Comparison of ENCODE assay signal across 23 cellular contexts in the genomic region with DNA sequence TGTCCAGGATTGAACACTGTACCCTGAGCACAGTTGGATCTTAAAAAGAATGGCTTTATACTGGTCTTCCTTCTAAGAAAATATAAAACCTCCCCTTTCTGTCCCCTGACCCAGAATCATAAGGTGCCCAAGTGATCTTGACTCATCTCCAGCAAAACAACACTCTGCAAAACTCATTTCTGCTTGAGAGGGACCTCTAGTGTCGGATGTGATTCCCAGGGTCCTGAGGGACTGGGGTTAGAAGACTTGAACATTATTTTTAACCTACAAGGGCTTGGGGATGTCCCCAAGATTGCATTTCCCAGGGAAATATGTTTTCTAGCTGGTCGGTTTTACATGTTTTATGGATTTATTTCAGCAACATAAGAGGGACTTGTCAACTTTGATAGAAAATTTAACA.
"Had no signal": no experiment of that assay in that cellular context is flagged by ENCODE, and none has a peak within 500 bp of the region (broad histone marks: within the 10 kb centered on the region; RNA-seq: fewer than 3 reads in every experiment).

No MANE protein-coding gene starts in this region.

- H3K36me3 ChIP-seq: ascending aorta, gastroesophageal sphincter, prostate gland, suprapubic skin, vagina had no signal

- H3K4me1 ChIP-seq: ascending aorta, gastroesophageal sphincter, prostate gland, suprapubic skin, vagina had no signal

- DNase-seq: activated CD4-positive, alpha-beta T cell treated with anti-CD3 and anti-CD28 coated beads for 1 hour; activated CD8-positive, alpha-beta memory T cell treated with anti-CD3 and anti-CD28 coated beads for 24 hours; activated CD8-positive, alpha-beta memory T cell treated with anti-CD3 and anti-CD28 coated beads, Interleukin-2, amount 50 U/mL, for 48 hours; activated effector memory CD4-positive, alpha-beta T cell treated with anti-CD3 and anti-CD28 coated beads, Interleukin-2, amount 50 U/mL, for 16 hours; activated T-cell treated with anti-CD3 and anti-CD28 coated beads, Interleukin-2, amount 50 U/mL, for 48 hours; kidney; mucosa of descending colon; naive B cell; right cardiac atrium; stimulated activated naive CD8-positive, alpha-beta T cell treated with anti-CD3 and anti-CD28 coated beads, Interleukin-15, amount 100 ng/mL, for 72 hours; trophoblast cell had no signal

- H3K27ac ChIP-seq: ascending aorta, coronary artery, gastroesophageal sphincter, prostate gland, suprapubic skin, vagina, VCaP had no signal

- H3K4me1 Mint-ChIP-seq: activated naive CD4-positive, alpha-beta T cell treated with anti-CD3 and anti-CD28 coated beads, Interleukin-2, amount 50 U/mL, for 24 hours; central memory CD8-positive, alpha-beta T cell; memory B cell; naive B cell; neural crest cell; stimulated activated naive CD8-positive, alpha-beta T cell treated with anti-CD3 and anti-CD28 coated beads, Interleukin-15, amount 100 ng/mL, for 72 hours had no signal

- H3K9me3 Mint-ChIP-seq: neural crest cell; T-helper 1 cell treated with Interleukin-12 subunit alpha and Interleukin-12 subunit beta and Interleukin-4 antibody, amounts not matched to agents 30 μg/mL and 1 μg/mL, for 36 hours had no signal

- H3K27me3 ChIP-seq: ascending aorta, gastroesophageal sphincter, suprapubic skin, vagina had no signal

- H3K36me3 Mint-ChIP-seq: activated naive CD4-positive, alpha-beta T cell treated with anti-CD3 and anti-CD28 coated beads, Interleukin-2, amount 50 U/mL, for 24 hours; memory B cell; naive B cell had no signal

- H3K4me3 Mint-ChIP-seq: activated naive CD4-positive, alpha-beta T cell treated with anti-CD3 and anti-CD28 coated beads, Interleukin-2, amount 50 U/mL, for 24 hours; central memory CD8-positive, alpha-beta T cell; memory B cell; naive B cell; neural crest cell; stimulated activated naive CD8-positive, alpha-beta T cell treated with anti-CD3 and anti-CD28 coated beads, Interleukin-15, amount 100 ng/mL, for 72 hours; T-helper 1 cell treated with Interleukin-12 subunit alpha and Interleukin-12 subunit beta and Interleukin-4 antibody, amounts not matched to agents 30 μg/mL and 1 μg/mL, for 36 hours had no signal

- FAIRE-seq: kidney had no signal

- H3K4me3 ChIP-seq: ascending aorta, coronary artery, gastroesophageal sphincter, mucosa of descending colon, prostate gland, suprapubic skin, vagina had no signal

- H3K27me3 Mint-ChIP-seq: activated naive CD4-positive, alpha-beta T cell treated with anti-CD3 and anti-CD28 coated beads, Interleukin-2, amount 50 U/mL, for 24 hours; memory B cell; naive B cell; stimulated activated naive CD8-positive, alpha-beta T cell treated with anti-CD3 and anti-CD28 coated beads, Interleukin-15, amount 100 ng/mL, for 72 hours had no signal

- H3K27ac Mint-ChIP-seq: activated naive CD4-positive, alpha-beta T cell treated with anti-CD3 and anti-CD28 coated beads, Interleukin-2, amount 50 U/mL, for 24 hours; memory B cell; stimulated activated naive CD8-positive, alpha-beta T cell treated with anti-CD3 and anti-CD28 coated beads, Interleukin-15, amount 100 ng/mL, for 72 hours; T-helper 1 cell treated with Interleukin-12 subunit alpha and Interleukin-12 subunit beta and Interleukin-4 antibody, amounts not matched to agents 30 μg/mL and 1 μg/mL, for 36 hours had no signal

- H3K9me3 ChIP-seq: ascending aorta, gastroesophageal sphincter, prostate gland, suprapubic skin, vagina had no signal
